8 cellular contexts compared by ENCODE assay signal in the genomic region with DNA sequence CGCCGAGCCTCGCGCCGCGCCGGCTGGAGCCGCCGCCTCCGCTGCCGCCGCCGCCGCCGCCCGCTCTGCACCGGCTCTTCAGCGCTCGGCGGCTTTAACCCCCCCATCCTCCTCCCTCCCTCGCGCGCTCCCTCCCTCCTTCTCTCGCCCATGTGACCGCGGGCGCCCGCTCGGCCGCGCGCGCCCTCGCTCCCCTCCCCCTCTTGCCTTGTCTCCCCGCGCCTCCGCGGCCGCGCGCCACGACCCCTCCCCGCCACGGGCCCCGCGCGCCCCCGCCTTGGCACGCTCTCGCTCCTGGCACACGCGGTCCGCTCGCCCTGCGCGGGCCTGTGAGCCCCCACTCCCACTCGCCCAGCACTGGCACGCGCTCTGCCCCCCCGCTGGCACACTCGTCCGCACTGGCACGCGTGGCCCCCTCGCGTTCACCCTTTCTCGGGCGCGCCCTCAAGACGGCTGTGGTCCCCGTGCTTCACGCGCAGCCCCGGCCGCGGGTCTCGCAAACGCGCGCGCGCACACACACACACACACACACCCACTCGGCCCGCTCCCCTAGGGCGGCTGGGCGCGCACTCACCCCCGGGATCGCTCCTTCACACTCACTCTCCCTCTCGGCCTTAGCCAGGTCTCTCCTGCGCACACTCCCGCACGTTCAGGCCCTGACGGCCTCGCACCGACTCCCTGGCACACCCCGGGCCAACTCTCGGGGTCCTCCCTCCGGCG. TPM values are rescaled to one million over a fixed set of nuclear protein-coding genes. Genes with fewer than 3 reads are reported as not detected.
DNase-seq lines count a peak whose midpoint lies in the region; ATAC-seq lines count a peak whose summit lies in the region.

A gene with protein sequence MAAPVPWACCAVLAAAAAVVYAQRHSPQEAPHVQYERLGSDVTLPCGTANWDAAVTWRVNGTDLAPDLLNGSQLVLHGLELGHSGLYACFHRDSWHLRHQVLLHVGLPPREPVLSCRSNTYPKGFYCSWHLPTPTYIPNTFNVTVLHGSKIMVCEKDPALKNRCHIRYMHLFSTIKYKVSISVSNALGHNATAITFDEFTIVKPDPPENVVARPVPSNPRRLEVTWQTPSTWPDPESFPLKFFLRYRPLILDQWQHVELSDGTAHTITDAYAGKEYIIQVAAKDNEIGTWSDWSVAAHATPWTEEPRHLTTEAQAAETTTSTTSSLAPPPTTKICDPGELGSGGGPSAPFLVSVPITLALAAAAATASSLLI (minus strand): TSS at position 69 of the 720 bp plus-strand sequence. CDS start 20,743 bp downstream, outside the sequence.

- H3K4me3 ChIP-seq in ACC112 (ENCODE audit: low read depth, low read length) (peak within 1 kb of the TSS; percentile 65), HUES48 (ENCODE audit: low read depth, low read length) (peak within 1 kb of the TSS; percentile 63), right cardiac atrium (ENCODE audit: low read length) (peak within 1 kb of the TSS; percentile 45)

- no peak within 1 kb of the TSS for H3K27ac ChIP-seq in ACC112 (ENCODE audit: low read depth, low read length)
- H3K27ac ChIP-seq in HUES48 (ENCODE audit: low read depth, low read length) = no peak within 1 kb of the TSS
- peak within 1 kb of the TSS; percentile 10 for H3K27ac ChIP-seq in right cardiac atrium (ENCODE audit: low read length)

- peak; percentile 11 to 28 for ATAC-seq in right cardiac atrium
- no peak for ATAC-seq in GM21737 (IDR thresholded peaks at IDR 0.05; ENCODE audit: unreplicated experiment)
- ATAC-seq in GM18868 (IDR thresholded peaks at IDR 0.05; ENCODE audit: unreplicated experiment) = no peak

- intact Hi-C loops in right cardiac atrium (cut with DNase I) = loop anchor here in 3 of 4 donors (2.0 to 10.0 kb wide), 6 partner anchors 41 to 255 kb away; no protein-coding TSS in a partner anchor

- no peaks in the 10 kb centered on the region for H3K36me3 ChIP-seq in ACC112 (ENCODE audit: insufficient read depth, low read length)
- H3K36me3 ChIP-seq in HUES48 (ENCODE audit: control insufficient read depth, insufficient read depth, low read length) = no peaks in the 10 kb centered on the region

- H3K27me3 ChIP-seq in ACC112 (ENCODE audit: insufficient read depth, low read length) (peaks cover 94% of the 10 kb centered on the region), HUES48 (ENCODE audit: control insufficient read depth, insufficient read depth, low read length) (peaks cover 100% of the 10 kb centered on the region), right cardiac atrium (ENCODE audit: control insufficient read depth, insufficient read depth) (no peaks in the 10 kb centered on the region)

- peak; percentile 31 for DNase-seq in activated naive CD4-positive, alpha-beta T cell treated with anti-CD3 and anti-CD28 coated beads, Interleukin-2, amount 50 U/mL, for 16 hours
- DNase-seq in right cardiac atrium (peak; percentile 65 to 92 (median 90)), putamen (ENCODE audit: low spot score) (peak; percentile 74), activated gamma-delta T cell treated with Interleukin-2 at 50 U/mL for 16 hours (no peak)

- H3K79me2 ChIP-seq in ACC112 (ENCODE audit: control insufficient read depth, insufficient read depth, low read length, unreplicated experiment) = no peaks in the 10 kb centered on the region

- H3K9ac ChIP-seq in HUES48 (ENCODE audit: low read depth, low read length) = no peak within 1 kb of the TSS

- under 1% methylated on average over 98 of the region's 100 CpGs for WGBS in right cardiac atrium

- H3K9me3 ChIP-seq in HUES48 (ENCODE audit: control insufficient read depth, insufficient read depth, low read length) = no peaks in the 10 kb centered on the region
- H3K9me3 ChIP-seq in right cardiac atrium (ENCODE audit: control insufficient read depth, low read length) = no peaks in the 10 kb centered on the region

- H3K4me1 ChIP-seq in ACC112 (ENCODE audit: control insufficient read depth, insufficient read depth, low read length, unreplicated experiment) = no peaks in the 10 kb centered on the region
- H3K4me1 ChIP-seq in HUES48 (ENCODE audit: control insufficient read depth, insufficient read depth, low read length) = peaks cover 26% of the 10 kb centered on the region
- H3K4me1 ChIP-seq in right cardiac atrium (ENCODE audit: control insufficient read depth, insufficient read depth, low read length) = peaks cover 11% of the 10 kb centered on the region

- peak within 1 kb of the TSS; percentile 48 for H2AFZ ChIP-seq in ACC112 (ENCODE audit: low read length, unreplicated experiment)

RNA-seq across cellular contexts. Expression of the gene that starts here (rescaled TPM):
- total RNA-seq in right cardiac atrium = 10 to 100 TPM; 14.9 to 66.4 (median 46.0) TPM
- 55.0 TPM for polyA plus RNA-seq in right cardiac atrium

Comparison
In these comparisons a context has a peak if more than half of its experiments do, and no peak if none do; other contexts are left out.
1. ATAC-seq: peak in right cardiac atrium (2 of 2); none in GM21737 (single experiment) and GM18868 (single experiment).
2. Peak in every context shown above with its lines, with median percentiles within 50 percentile points of each other: H3K4me3 ChIP-seq.